1 cellular context compared by ENCODE assay signal in the genomic region with DNA sequence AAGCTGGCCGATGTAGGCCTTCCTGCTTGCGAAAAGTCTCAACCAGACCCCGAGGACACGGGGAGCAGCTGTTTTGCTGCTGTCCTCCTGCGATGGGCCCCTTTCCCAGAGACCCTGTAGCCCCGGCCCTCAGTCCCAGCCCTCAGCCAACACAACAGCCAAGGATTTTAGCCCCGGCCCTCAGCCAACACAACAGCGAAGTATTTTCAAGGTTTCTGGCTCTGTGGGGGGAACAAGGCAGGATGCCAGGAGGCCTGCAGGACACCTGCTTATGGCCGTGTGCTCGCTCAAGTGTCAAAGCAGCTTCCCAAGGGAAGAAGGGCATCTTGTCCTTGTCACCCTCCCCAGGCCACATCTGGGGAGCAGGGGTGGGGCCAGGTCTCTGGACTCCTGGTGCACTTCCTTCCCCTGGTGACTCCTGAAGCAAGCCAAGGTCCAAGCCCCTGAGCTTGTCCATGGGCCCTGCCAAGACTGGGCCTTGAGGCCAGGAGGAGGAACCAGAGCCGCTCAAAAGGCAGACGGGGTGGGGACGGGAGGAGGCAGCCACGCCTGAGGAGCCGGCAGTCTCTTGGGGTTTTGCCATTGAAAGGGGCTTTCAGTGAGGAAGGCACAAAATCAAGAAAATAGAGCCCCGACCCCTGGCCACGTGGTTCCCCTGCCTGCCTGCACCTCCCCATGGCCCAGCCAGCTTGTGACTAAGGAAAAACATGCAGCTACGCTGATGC.
TF ChIP-seq lines count a peak whose summit lies in the region.

No MANE protein-coding gene starts in this region.

TF ChIP-seq in IMR-90, 13 proteins besides CTCF, POLR2A, EP300 and RAD21:
- TF ChIP-seq CHD1 (IDR thresholded peaks at IDR 0.05; ENCODE audit: low read depth, low read length) (no peak), FOS (IDR thresholded peaks at IDR 0.05; ENCODE audit: low read depth, low read length) (no peak), MXI1 (IDR thresholded peaks at IDR 0.05; ENCODE audit: borderline replicate concordance, low read depth, low read length) (no peak), MAFK (IDR thresholded peaks at IDR 0.05; ENCODE audit: low read depth, low read length) (no peak), RCOR1 (IDR thresholded peaks at IDR 0.05; ENCODE audit: insufficient replicate concordance, low read length) (no peak), RFX5 (IDR thresholded peaks at IDR 0.05; ENCODE audit: low read depth, low read length) (no peak), SMC3 (IDR thresholded peaks at IDR 0.05; ENCODE audit: low read depth, low read length) (no peak), NFE2L2 (IDR thresholded peaks at IDR 0.05; ENCODE audit: low read depth, low read length) (no peak), MAZ (IDR thresholded peaks at IDR 0.05; ENCODE audit: borderline replicate concordance, low read depth, low read length) (no peak), BHLHE40 (IDR thresholded peaks at IDR 0.05; ENCODE audit: low read depth, low read length) (no peak), CEBPB (IDR thresholded peaks at IDR 0.05; ENCODE audit: low read depth, low read length) (no peak)
- TF ChIP-seq, protein P1, sequence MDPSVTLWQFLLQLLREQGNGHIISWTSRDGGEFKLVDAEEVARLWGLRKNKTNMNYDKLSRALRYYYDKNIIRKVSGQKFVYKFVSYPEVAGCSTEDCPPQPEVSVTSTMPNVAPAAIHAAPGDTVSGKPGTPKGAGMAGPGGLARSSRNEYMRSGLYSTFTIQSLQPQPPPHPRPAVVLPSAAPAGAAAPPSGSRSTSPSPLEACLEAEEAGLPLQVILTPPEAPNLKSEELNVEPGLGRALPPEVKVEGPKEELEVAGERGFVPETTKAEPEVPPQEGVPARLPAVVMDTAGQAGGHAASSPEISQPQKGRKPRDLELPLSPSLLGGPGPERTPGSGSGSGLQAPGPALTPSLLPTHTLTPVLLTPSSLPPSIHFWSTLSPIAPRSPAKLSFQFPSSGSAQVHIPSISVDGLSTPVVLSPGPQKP (IDR thresholded peaks at IDR 0.05; ENCODE audit: borderline replicate concordance, low read depth, low read length), result no peak
- TF ChIP-seq, protein P2, sequence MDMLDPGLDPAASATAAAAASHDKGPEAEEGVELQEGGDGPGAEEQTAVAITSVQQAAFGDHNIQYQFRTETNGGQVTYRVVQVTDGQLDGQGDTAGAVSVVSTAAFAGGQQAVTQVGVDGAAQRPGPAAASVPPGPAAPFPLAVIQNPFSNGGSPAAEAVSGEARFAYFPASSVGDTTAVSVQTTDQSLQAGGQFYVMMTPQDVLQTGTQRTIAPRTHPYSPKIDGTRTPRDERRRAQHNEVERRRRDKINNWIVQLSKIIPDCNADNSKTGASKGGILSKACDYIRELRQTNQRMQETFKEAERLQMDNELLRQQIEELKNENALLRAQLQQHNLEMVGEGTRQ (IDR thresholded peaks at IDR 0.05; ENCODE audit: low read depth, low read length), result no peak
